In the genomic region with DNA sequence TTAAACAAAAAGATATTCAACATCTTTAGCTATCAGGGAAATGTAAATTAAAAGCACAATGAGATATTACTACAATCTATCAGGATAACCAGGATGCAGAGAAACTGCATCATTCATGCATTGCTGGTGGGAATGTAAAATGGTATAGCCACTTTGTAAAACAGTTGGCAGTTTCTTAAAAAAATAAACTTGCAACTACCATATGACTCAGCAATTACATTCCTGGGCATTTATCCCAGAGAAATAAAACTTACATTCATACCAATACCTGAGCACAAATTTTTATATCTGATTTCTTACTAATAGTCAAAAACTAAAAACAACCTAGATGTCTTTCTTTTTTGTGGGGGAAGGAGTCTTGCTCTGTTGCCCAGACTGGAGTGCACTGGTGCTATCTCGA, we compare ENCODE assay signal across 16 cellular contexts.
A peak's percentile ranks its signal among the peaks of the same experiment; 100 is the strongest.
DNase-seq lines count a peak whose midpoint lies in the region; ATAC-seq, FAIRE-seq and TF ChIP-seq lines count a peak whose summit lies in the region.
"Had no signal": no experiment of that assay in that cellular context is flagged by ENCODE, and none has a peak within 500 bp of the region (broad histone marks: within the 10 kb centered on the region; RNA-seq: fewer than 3 reads in every experiment).

No MANE protein-coding gene starts in this region.

- H3K9me3 ChIP-seq in breast epithelium: no peaks in the 10 kb centered on the region
- H3K9me3 ChIP-seq in endothelial cell of umbilical vein (replicated peaks; ENCODE audit: control insufficient read depth, insufficient read depth, low read length): no peaks in the 10 kb centered on the region
- H3K9me3 ChIP-seq: gastrocnemius medialis had no signal

- H3K4me1 Mint-ChIP-seq in MCF 10A (ENCODE audit: insufficient read depth, unreplicated experiment): peaks cover 30% of the 10 kb centered on the region
- peaks cover 30% of the 10 kb centered on the region for H3K4me1 Mint-ChIP-seq in stimulated activated memory B cell treated with anti-CD40 and anti-IgM and Interleukin-4, amounts not matched to agents 10 μg/mL and 1 μg/mL and 100 μg/mL, for 72 hours

- H4K20me1 ChIP-seq in endothelial cell of umbilical vein (replicated peaks; ENCODE audit: control insufficient read depth, extremely low read depth, insufficient read depth, low read length): no peaks in the 10 kb centered on the region

- H3K9me3 Mint-ChIP-seq in MCF 10A (ENCODE audit: unreplicated experiment): peaks cover 12% of the 10 kb centered on the region
- no peaks in the 10 kb centered on the region for H3K9me3 Mint-ChIP-seq in stimulated activated memory B cell treated with anti-CD40 and anti-IgM and Interleukin-4, amounts not matched to agents 10 μg/mL and 1 μg/mL and 100 μg/mL, for 72 hours

- intact Hi-C loops in MCF 10A (cut with micrococcal nuclease) (loop anchor here (5.0 kb wide), 1 partner anchor 190 kb away; the partner anchor contains the start of gene TAB2), breast epithelium (cut with DNase I; ENCODE audit: low total_unique reads) (no loop called here), endothelial cell of umbilical vein (cut with micrococcal nuclease) (no loop called here)

- H3K36me3 ChIP-seq in breast epithelium (no peaks in the 10 kb centered on the region), endothelial cell of umbilical vein (ENCODE audit: control insufficient read depth in 2 of 2, extremely low read depth in 1 of 2, insufficient read depth in 2 of 2, low read length in 2 of 2) (no peaks in the 10 kb centered on the region), brain microvascular endothelial cell (replicated peaks) (no peaks in the 10 kb centered on the region)
- H3K36me3 ChIP-seq: gastrocnemius medialis had no signal

- in situ Hi-C loops in brain microvascular endothelial cell (cut with HindIII; ENCODE audit: low pct_ligation_motif_present, low sequenced_read_pairs): no loop called here

- H3K27me3 ChIP-seq in breast epithelium (no peaks in the 10 kb centered on the region), endothelial cell of umbilical vein (ENCODE audit: control insufficient read depth in 2 of 2, insufficient read depth in 2 of 2, low read length in 2 of 2) (peaks cover 0 to 2% of the 10 kb centered on the region in 2 experiments), brain microvascular endothelial cell (replicated peaks) (no peaks in the 10 kb centered on the region)
- H3K27me3 ChIP-seq: gastrocnemius medialis had no signal

- dilution Hi-C loops in endothelial cell of umbilical vein (cut with MboI; ENCODE audit: extremely low pct_ligation_motif_present, low sequenced_read_pairs): no loop called here

- no peak overlapping the region for H3K27ac ChIP-seq in breast epithelium
- no peak overlapping the region for H3K27ac ChIP-seq in endothelial cell of umbilical vein (ENCODE audit: insufficient read depth, low read depth, low read length)
- H3K27ac ChIP-seq in brain microvascular endothelial cell: no peak overlapping the region
- H3K27ac ChIP-seq: gastrocnemius medialis had no signal

- H3K9me1 ChIP-seq in endothelial cell of umbilical vein (replicated peaks; ENCODE audit: control insufficient read depth, extremely low read depth, insufficient read depth, low read length): no peaks in the 10 kb centered on the region

- no peak overlapping the region for H3K9ac ChIP-seq in endothelial cell of umbilical vein (replicated peaks; ENCODE audit: extremely low read depth, insufficient read depth, low read length)

- TF ChIP-seq CTCF in MCF 10A (IDR thresholded peaks at IDR 0.05; ENCODE audit: unreplicated experiment): no peak
- no peak for TF ChIP-seq CTCF in breast epithelium (IDR thresholded peaks at IDR 0.05)
- no peak for TF ChIP-seq CTCF in endothelial cell of umbilical vein (IDR thresholded peaks at IDR 0.05; ENCODE audit: extremely low read depth in 1 of 2, insufficient read depth in 1 of 2, low read depth in 1 of 2, low read length in 2 of 2)
- no peak for TF ChIP-seq CTCF in brain microvascular endothelial cell (IDR thresholded peaks at IDR 0.05; ENCODE audit: low read depth, low read length, missing control alignments)

- H3K4me2 ChIP-seq in endothelial cell of umbilical vein (ENCODE audit: insufficient read depth, low read length): no peak overlapping the region

- H3K4me1 ChIP-seq in breast epithelium (peaks cover 0 to 10% of the 10 kb centered on the region in 2 donors), endothelial cell of umbilical vein (ENCODE audit: control insufficient read depth, extremely low read depth, insufficient read depth, low read length) (peaks cover 3% of the 10 kb centered on the region)
- H3K4me1 ChIP-seq: gastrocnemius medialis had no signal

- no peak overlapping the region for H3K4me3 ChIP-seq in breast epithelium
- H3K4me3 ChIP-seq in endothelial cell of umbilical vein (replicated peaks in 1 of 3; ENCODE audit: insufficient read depth in 1 of 3, low read depth in 1 of 3, low read length in 3 of 3): no peak overlapping the region
- H3K4me3 ChIP-seq in brain microvascular endothelial cell (ENCODE audit: low read depth, low read length): no peak overlapping the region
- H3K4me3 ChIP-seq: gastrocnemius medialis had no signal

- FAIRE-seq in endothelial cell of umbilical vein (lab: Jason Lieb, UNC): no peak
- FAIRE-seq: colon, keratinocyte had no signal

- DNase-seq in MCF 10A (ENCODE audit: unreplicated experiment) (peak; percentile 58), breast epithelium (ENCODE audit: low spot score in 2 of 2) (no peak), RPMI7951 (ENCODE audit: low read depth) (peak; percentile 57), endothelial cell of umbilical vein (ENCODE audit: low read depth, low spot score) (peak; percentile 21), NCI-H1694 (lab: John Stamatoyannopoulos, UW) (no peak), NCI-H226 (no peak), brain microvascular endothelial cell (no peak)
- DNase-seq: activated effector memory CD4-positive, alpha-beta T cell treated with anti-CD3 and anti-CD28 coated beads, Interleukin-2, amount 50 U/mL, for 16 hours; C1 segment of cervical spinal cord; gastrocnemius medialis; NCI-H2029 treated with DMSO at 0.1 percent for 48 hours; stimulated activated CD4-positive, alpha-beta T cell treated with anti-CD3 and anti-CD28 coated beads, Interleukin-2, amount 100 ng/mL, for 48 hours; stimulated activated naive CD4-positive, alpha-beta T cell treated with Interleukin-2 at 50 U/mL for 16 hours had no signal

- no peak for ATAC-seq in stimulated activated memory B cell treated with anti-CD40 and anti-IgM and Interleukin-4, amounts not matched to agents 10 μg/mL and 1 μg/mL and 100 μg/mL, for 72 hours
- ATAC-seq: gastrocnemius medialis had no signal

- H3K27ac Mint-ChIP-seq in MCF 10A (ENCODE audit: low read depth, unreplicated experiment): no peak overlapping the region
- peak overlapping the region; percentile 84 for H3K27ac Mint-ChIP-seq in stimulated activated memory B cell treated with anti-CD40 and anti-IgM and Interleukin-4, amounts not matched to agents 10 μg/mL and 1 μg/mL and 100 μg/mL, for 72 hours

- BruUV-seq in MCF 10A (replicated peaks; lab: Mats Ljungman, UMichigan) (no TSS peak), endothelial cell of umbilical vein (replicated peaks; lab: Mats Ljungman, UMichigan) (no TSS peak)

- H2AFZ ChIP-seq in endothelial cell of umbilical vein (ENCODE audit: low read depth, low read length): no peak overlapping the region

- no peaks in the 10 kb centered on the region for H3K36me3 Mint-ChIP-seq in MCF 10A (ENCODE audit: insufficient read depth, unreplicated experiment)
- no peaks in the 10 kb centered on the region for H3K36me3 Mint-ChIP-seq in stimulated activated memory B cell treated with anti-CD40 and anti-IgM and Interleukin-4, amounts not matched to agents 10 μg/mL and 1 μg/mL and 100 μg/mL, for 72 hours

- H3K4me3 Mint-ChIP-seq in MCF 10A (ENCODE audit: unreplicated experiment): no peak overlapping the region
- no peak overlapping the region for H3K4me3 Mint-ChIP-seq in stimulated activated memory B cell treated with anti-CD40 and anti-IgM and Interleukin-4, amounts not matched to agents 10 μg/mL and 1 μg/mL and 100 μg/mL, for 72 hours

- CTCF ChIA-PET in MCF 10A (lab: Yijun Ruan, JAX) (interaction anchor here (0.7 to 2.8 kb wide), 3 partner anchors 48 to 305 kb away, joined by 3 to 11 read pairs (median 9); no protein-coding TSS in a partner anchor), endothelial cell of umbilical vein (lab: Charles Lee) (interaction anchor here (1.3 to 1.9 kb wide), 3 partner anchors 27 to 305 kb away, joined by 3 to 6 read pairs (median 3); no protein-coding TSS in a partner anchor)

- POLR2A ChIA-PET in MCF 10A (lab: Yijun Ruan, JAX) (interaction anchor here (1.0 kb wide), 1 partner anchor 251 kb away, joined by 3 read pairs; no protein-coding TSS in a partner anchor), endothelial cell of umbilical vein (lab: Charles Lee) (no interaction called here)

- TF ChIP-seq POLR2A in breast epithelium (IDR thresholded peaks at IDR 0.05) (no peak), endothelial cell of umbilical vein (IDR thresholded peaks at IDR 0.05; ENCODE audit: low read depth, low read length) (no peak)

- no peaks in the 10 kb centered on the region for H3K79me2 ChIP-seq in endothelial cell of umbilical vein (ENCODE audit: control insufficient read depth, insufficient read depth, low read length)

- peaks cover 35% of the 10 kb centered on the region for H3K27me3 Mint-ChIP-seq in MCF 10A (ENCODE audit: insufficient read depth, unreplicated experiment)
- no peaks in the 10 kb centered on the region for H3K27me3 Mint-ChIP-seq in stimulated activated memory B cell treated with anti-CD40 and anti-IgM and Interleukin-4, amounts not matched to agents 10 μg/mL and 1 μg/mL and 100 μg/mL, for 72 hours

TF ChIP-seq in endothelial cell of umbilical vein, 7 proteins besides CTCF, POLR2A, EP300 and RAD21:
- no peak for TF ChIP-seq FOS (IDR thresholded peaks at IDR 0.05; ENCODE audit: borderline replicate concordance, insufficient read depth, low read length)
- TF ChIP-seq MYC (IDR thresholded peaks at IDR 0.05; ENCODE audit: low read depth, low read length): no peak
- TF ChIP-seq EZH2 (IDR thresholded peaks at IDR 0.05; ENCODE audit: borderline replicate concordance, low read depth, low read length, severe bottlenecking): no peak
- TF ChIP-seq JUN (IDR thresholded peaks at IDR 0.05; ENCODE audit: borderline replicate concordance, insufficient read depth, insufficient read length, low read depth): no peak
- no peak for TF ChIP-seq MAX (IDR thresholded peaks at IDR 0.05; ENCODE audit: insufficient read depth, insufficient read length)
- TF ChIP-seq GATA2 (IDR thresholded peaks at IDR 0.05; ENCODE audit: insufficient read depth, insufficient read length, low read depth, low read length): no peak
- no peak for TF ChIP-seq POLR2AphosphoS5 (IDR thresholded peaks at IDR 0.05; ENCODE audit: insufficient read depth, low read depth, low read length)
TF ChIP-seq in endothelial cell of umbilical vein: peak in this region for 0.

Comparison
In these comparisons a context has a peak if more than half of its experiments do, and no peak if none do; other contexts are left out.
1. DNase-seq: peak in MCF 10A (single experiment), RPMI7951 (single experiment) and endothelial cell of umbilical vein (single experiment); none in breast epithelium (0 of 2), NCI-H1694 (single experiment), NCI-H226 (single experiment) and brain microvascular endothelial cell (single experiment).